ENCODE assay signal across 22 cellular contexts in genomic region chr6:98526465-98526864, GRCh38.
"Had no signal": no experiment of that assay in that cellular context is flagged by ENCODE, and none has a peak within 500 bp of the region (broad histone marks: within the 10 kb centered on the region; RNA-seq: fewer than 3 reads in every experiment).

No MANE protein-coding gene starts in this region.

- H3K4me3 Mint-ChIP-seq: activated CD4-positive, alpha-beta memory T cell treated with anti-CD3 and anti-CD28 coated beads for 36 hours; activated CD8-positive, alpha-beta memory T cell treated with anti-CD3 and anti-CD28 coated beads, Interleukin-2, amount 10 ng/mL, durations not matched to agents 7 days and 5 days; activated naive CD4-positive, alpha-beta T cell treated with anti-CD3 and anti-CD28 coated beads, Interleukin-2, amount 10 ng/mL, durations not matched to agents 7 days and 5 days; natural killer cell; stimulated activated naive B cell treated with anti-CD40 and anti-IgM and Interleukin-4, amounts not matched to agents 10 μg/mL and 1 μg/mL and 100 μg/mL, for 72 hours had no signal

- ATAC-seq: activated CD8-positive, alpha-beta memory T cell treated with anti-CD3 and anti-CD28 coated beads, Interleukin-2, amount 10 ng/mL, durations not matched to agents 7 days and 5 days; natural killer cell; right cardiac atrium; stimulated activated naive B cell treated with anti-CD40 and anti-IgM and Interleukin-4, amounts not matched to agents 10 μg/mL and 1 μg/mL and 100 μg/mL, for 72 hours had no signal

- H3K9me3 ChIP-seq: ascending aorta, tibial nerve, vagina had no signal

- H3K4me1 ChIP-seq: ascending aorta, breast epithelium, tibial nerve, vagina had no signal

- H3K36me3 ChIP-seq: ascending aorta, breast epithelium, tibial nerve, vagina had no signal

- H3K9me3 Mint-ChIP-seq: activated CD4-positive, alpha-beta memory T cell treated with anti-CD3 and anti-CD28 coated beads for 36 hours; activated naive CD4-positive, alpha-beta T cell treated with anti-CD3 and anti-CD28 coated beads, Interleukin-2, amount 10 ng/mL, durations not matched to agents 7 days and 5 days; activated T-helper 2 cell treated with anti-CD3 and anti-CD28 coated beads, Interferon-gamma antibody, Interleukin-2, Interleukin-4, amounts not matched to agents 10 μg/mL and 5 μg/mL and 100 μg/mL, durations not matched to agents 14 hours and 24 hours and 36 hours had no signal

- H3K36me3 Mint-ChIP-seq: activated CD4-positive, alpha-beta memory T cell treated with anti-CD3 and anti-CD28 coated beads for 36 hours; activated CD8-positive, alpha-beta memory T cell treated with anti-CD3 and anti-CD28 coated beads, Interleukin-2, amount 10 ng/mL, durations not matched to agents 7 days and 5 days; activated naive CD4-positive, alpha-beta T cell treated with anti-CD3 and anti-CD28 coated beads, Interleukin-2, amount 10 ng/mL, durations not matched to agents 7 days and 5 days; natural killer cell had no signal

- H3K27ac ChIP-seq: ascending aorta, breast epithelium, skin epidermis, tibial nerve, vagina, VCaP had no signal

- H3K27me3 ChIP-seq: ascending aorta, breast epithelium, tibial nerve, vagina had no signal

- H3K4me1 Mint-ChIP-seq: activated CD8-positive, alpha-beta memory T cell treated with anti-CD3 and anti-CD28 coated beads, Interleukin-2, amount 10 ng/mL, durations not matched to agents 7 days and 5 days; activated naive CD4-positive, alpha-beta T cell treated with anti-CD3 and anti-CD28 coated beads, Interleukin-2, amount 10 ng/mL, durations not matched to agents 7 days and 5 days; natural killer cell; stimulated activated naive B cell treated with anti-CD40 and anti-IgM and Interleukin-4, amounts not matched to agents 10 μg/mL and 1 μg/mL and 100 μg/mL, for 72 hours had no signal

- DNase-seq: activated CD4-positive, alpha-beta memory T cell treated with anti-CD3 and anti-CD28 coated beads for 36 hours; activated CD8-positive, alpha-beta memory T cell treated with anti-CD3 and anti-CD28 coated beads, Interleukin-2, amount 10 ng/mL, durations not matched to agents 7 days and 5 days; activated naive CD4-positive, alpha-beta T cell treated with anti-CD3 and anti-CD28 coated beads, Interleukin-2, amount 10 ng/mL, durations not matched to agents 7 days and 5 days; activated T-cell treated with anti-CD3 and anti-CD28 coated beads, Interleukin-2, amount 50 U/mL, for 1 hour; cerebellar nuclear complex; effector CD8-positive, alpha-beta T cell; foreskin fibroblast; hippocampal formation; natural killer cell; nucleus accumbens; right cardiac atrium; stimulated activated CD4-positive, alpha-beta T cell treated with anti-CD3 and anti-CD28 coated beads, Interleukin-15, amount 100 ng/mL, for 24 hours; stimulated activated CD4-positive, alpha-beta T cell treated with anti-CD3 and anti-CD28 coated beads, Interleukin-4, amount 100 ng/mL, for 1 hour; stimulated activated naive B cell treated with anti-CD40 and anti-IgM and Interleukin-4, amounts not matched to agents 10 μg/mL and 1 μg/mL and 100 μg/mL, for 72 hours had no signal

- H3K4me3 ChIP-seq: ascending aorta, breast epithelium, skin epidermis, tibial nerve, vagina had no signal

- H3K27me3 Mint-ChIP-seq: activated CD4-positive, alpha-beta memory T cell treated with anti-CD3 and anti-CD28 coated beads for 36 hours; activated CD8-positive, alpha-beta memory T cell treated with anti-CD3 and anti-CD28 coated beads, Interleukin-2, amount 10 ng/mL, durations not matched to agents 7 days and 5 days; activated naive CD4-positive, alpha-beta T cell treated with anti-CD3 and anti-CD28 coated beads, Interleukin-2, amount 10 ng/mL, durations not matched to agents 7 days and 5 days; progenitor cell of endocrine pancreas; stimulated activated naive B cell treated with anti-CD40 and anti-IgM and Interleukin-4, amounts not matched to agents 10 μg/mL and 1 μg/mL and 100 μg/mL, for 72 hours had no signal

- H3K27ac Mint-ChIP-seq: activated CD4-positive, alpha-beta memory T cell treated with anti-CD3 and anti-CD28 coated beads for 36 hours; activated CD8-positive, alpha-beta memory T cell treated with anti-CD3 and anti-CD28 coated beads, Interleukin-2, amount 10 ng/mL, durations not matched to agents 7 days and 5 days; activated naive CD4-positive, alpha-beta T cell treated with anti-CD3 and anti-CD28 coated beads, Interleukin-2, amount 10 ng/mL, durations not matched to agents 7 days and 5 days; activated T-helper 2 cell treated with anti-CD3 and anti-CD28 coated beads, Interferon-gamma antibody, Interleukin-2, Interleukin-4, amounts not matched to agents 10 μg/mL and 5 μg/mL and 100 μg/mL, durations not matched to agents 14 hours and 24 hours and 36 hours; natural killer cell; progenitor cell of endocrine pancreas; stimulated activated naive B cell treated with anti-CD40 and anti-IgM and Interleukin-4, amounts not matched to agents 10 μg/mL and 1 μg/mL and 100 μg/mL, for 72 hours had no signal
